Comparison of ENCODE assay signal across 10 cellular contexts in the genomic region with DNA sequence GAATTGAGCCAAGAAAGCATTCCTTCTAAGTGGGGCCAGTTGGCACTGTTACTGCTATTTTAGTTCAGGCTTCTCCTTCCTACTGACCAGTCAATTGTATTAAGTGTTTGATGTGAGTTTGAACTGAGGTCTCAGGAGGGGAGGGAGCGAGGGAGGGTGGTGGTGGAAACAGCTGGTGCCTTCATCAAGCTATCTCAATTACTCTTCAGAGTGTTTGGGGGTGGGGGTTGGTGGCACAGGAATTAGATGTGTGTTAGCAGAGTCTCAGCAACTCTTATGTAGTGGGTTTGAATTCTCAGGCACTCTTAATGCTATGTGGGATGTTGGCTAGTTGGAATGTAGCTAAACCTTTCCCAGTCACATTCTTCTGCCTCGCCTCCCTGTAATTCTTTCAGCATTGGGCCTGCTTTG. TPM values are rescaled to one million over a fixed set of nuclear protein-coding genes. Genes with fewer than 3 reads are reported as not detected.
DNase-seq lines count a peak whose midpoint lies in the region; ATAC-seq and TF ChIP-seq lines count a peak whose summit lies in the region.
"Had no signal": no experiment of that assay in that cellular context is flagged by ENCODE, and none has a peak within 500 bp of the region (broad histone marks: within the 10 kb centered on the region; RNA-seq: fewer than 3 reads in every experiment).

No MANE protein-coding gene starts in this region.

- intact Hi-C loops in IMR-90 (cut with micrococcal nuclease), result loop anchor here (2.0 kb wide), 1 partner anchor 13 kb away; no protein-coding TSS in a partner anchor
- intact Hi-C loops in right lobe of liver (cut with DNase I), result no loop called here

- in situ Hi-C loops in IMR-90 (cut with MboI; ENCODE audit: low sequenced_read_pairs), result no loop called here

- peaks cover 2 to 11% of the 10 kb centered on the region in 2 donors for H3K4me1 Mint-ChIP-seq in immature natural killer cell

- H3K9me3 Mint-ChIP-seq in immature natural killer cell, result no peaks in the 10 kb centered on the region

- TF ChIP-seq CTCF in IMR-90 (conservative IDR thresholded peaks at IDR 0.05; ENCODE audit: low read depth, low read length) (no peak), right lobe of liver (IDR thresholded peaks at IDR 0.05) (no peak)

- H3K4me3 Mint-ChIP-seq in immature natural killer cell, result no peak overlapping the region

- H3K4ac ChIP-seq in IMR-90 (ENCODE audit: low read depth, low read length), result peak overlapping the region; percentile 42

- POLR2A ChIA-PET in IMR-90 (lab: Charles Lee; ENCODE audit: unreplicated experiment), result interaction anchor here (0.6 kb wide), 1 partner anchor 14 kb away, joined by 3 read pairs; no protein-coding TSS in a partner anchor

- peak overlapping the region; percentile 32 for H2BK5ac ChIP-seq in IMR-90 (ENCODE audit: low read depth, low read length, poor library complexity, severe bottlenecking)

- H4K5ac ChIP-seq in IMR-90 (ENCODE audit: low read depth, low read length), result no peak overlapping the region

- CTCF ChIA-PET in IMR-90 (lab: Yijun Ruan, JAX), result interaction anchor here (0.5 kb wide), 1 partner anchor 748 kb away, joined by 3 read pairs; no protein-coding TSS in a partner anchor

- no peak for TF ChIP-seq POLR2A in IMR-90 (IDR thresholded peaks at IDR 0.05; ENCODE audit: low read depth, low read length)
- no peak for TF ChIP-seq POLR2A in right lobe of liver (IDR thresholded peaks at IDR 0.05)

- H2AK9ac ChIP-seq in IMR-90 (replicated peaks; ENCODE audit: low read depth, low read length, poor library complexity), result no peak overlapping the region

- no TSS peak for BruUV-seq in IMR-90 (replicated peaks; lab: Mats Ljungman, UMichigan)

- peak overlapping the region; percentile 36; the same call in 1 of the 2 replicates for H3K9ac ChIP-seq in IMR-90 (ENCODE audit: low read depth, low read length)

- peaks cover 0 to 4% (median 0%) of the 10 kb centered on the region in 3 donors for H3K36me3 Mint-ChIP-seq in immature natural killer cell

- no peak for TF ChIP-seq RAD21 in IMR-90 (IDR thresholded peaks at IDR 0.05; ENCODE audit: low read length)

- peaks cover 100% of the 10 kb centered on the region for H4K20me1 ChIP-seq in IMR-90 (ENCODE audit: insufficient read depth, low read length)

- dilution Hi-C loops in IMR-90 (cut with HindIII; ENCODE audit: low sequenced_read_pairs, unreplicated experiment), result no loop called here

- H4K91ac ChIP-seq in IMR-90 (ENCODE audit: insufficient read depth, low read depth, low read length), result no peak overlapping the region

- H3K36me3 ChIP-seq in IMR-90 (ENCODE audit: control insufficient read depth, insufficient read depth, low read length) (no peaks in the 10 kb centered on the region; the same call in none of the 2 replicates), right lobe of liver (peaks cover 0 to 2% (median 0%) of the 10 kb centered on the region in 4 donors)
- H3K36me3 ChIP-seq in effector memory CD4-positive, alpha-beta T cell (ENCODE audit: control insufficient read depth, insufficient read depth, low read length), result no peaks in the 10 kb centered on the region

- H3K79me1 ChIP-seq in IMR-90 (ENCODE audit: low read depth in 1 of 2, low read length in 2 of 2), result peaks cover 12 to 75% of the 10 kb centered on the region in 2 experiments; a peak in 3 of 4 replicates

- H3K27ac Mint-ChIP-seq in immature natural killer cell, result no peak overlapping the region

- H3K27ac ChIP-seq in IMR-90 (ENCODE audit: insufficient read depth, low read length), result peak overlapping the region; percentile 53; the same call in 1 of the 2 replicates
- H3K27ac ChIP-seq in caudate nucleus (ENCODE audit: low read depth, low read length), result peak overlapping the region; percentile 39
- peak overlapping the region in 2 of 3 donors; percentile 33 to 52 for H3K27ac ChIP-seq in right lobe of liver
- peak overlapping the region; percentile 22 for H3K27ac ChIP-seq in temporal lobe (ENCODE audit: low read depth, low read length)
- no peak overlapping the region for H3K27ac ChIP-seq in effector memory CD4-positive, alpha-beta T cell (ENCODE audit: insufficient read depth, low read length, poor library complexity, severe bottlenecking)

- 0 out of 2 replicates have a peak overlapping the region, but pooled peaks have one; percentile 8 for H2BK20ac ChIP-seq in IMR-90 (ENCODE audit: low read depth, low read length)

- WGBS in IMR-90 (ENCODE audit: extremely low coverage in 2 of 2, insufficient read length in 1 of 2), 2 experiments, result no CpG with 5 or more reads among the region's 2 CpGs
- WGBS in right lobe of liver (ENCODE audit: insufficient coverage, low coverage, low lambda C conversion rate, missing lambda C conversion rate), result no CpG with 5 or more reads among the region's 2 CpGs

- peaks cover 18% of the 10 kb centered on the region for H3K9me1 ChIP-seq in IMR-90 (ENCODE audit: insufficient read depth, low read length)

- H3K23ac ChIP-seq in IMR-90 (ENCODE audit: low read depth, low read length), result peak overlapping the region; percentile 55

- H3K9me3 ChIP-seq in IMR-90 (ENCODE audit: control insufficient read depth, insufficient read depth, low read length) (no peaks in the 10 kb centered on the region), right lobe of liver (no peaks in the 10 kb centered on the region)
- H3K9me3 ChIP-seq in effector memory CD4-positive, alpha-beta T cell (ENCODE audit: control insufficient read depth, low read length), result no peaks in the 10 kb centered on the region

- peak overlapping the region; percentile 21; the same call in 1 of the 2 replicates for H2AK5ac ChIP-seq in IMR-90 (ENCODE audit: low read depth, low read length)

- H4K8ac ChIP-seq in IMR-90 (ENCODE audit: low read depth in 2 of 2, low read length in 2 of 2), result no peak overlapping the region

- H3K27me3 ChIP-seq in IMR-90 (ENCODE audit: control insufficient read depth, insufficient read depth, low read length) (no peaks in the 10 kb centered on the region), right lobe of liver (no peaks in the 10 kb centered on the region)
- no peaks in the 10 kb centered on the region for H3K27me3 ChIP-seq in effector memory CD4-positive, alpha-beta T cell (replicated peaks; ENCODE audit: control insufficient read depth, insufficient read depth, low read length, poor library complexity, severe bottlenecking)

- peak overlapping the region; percentile 79 for H3K4me2 ChIP-seq in IMR-90 (ENCODE audit: low read depth, low read length)

- peak; percentile 63 for DNase-seq in IMR-90
- peak in 1 of 61 donors; percentile 7 for DNase-seq in caudate nucleus (lab: John Stamatoyannopoulos, UW)
- no peak for DNase-seq in right lobe of liver
- DNase-seq in globus pallidus (ENCODE audit: low spot score), result no peak
- no peak for DNase-seq in immature natural killer cell
- DNase-seq in effector memory CD4-positive, alpha-beta T cell, result no peak
- DNase-seq: activated naive CD4-positive, alpha-beta T cell treated with anti-CD3 and anti-CD28 coated beads, Interleukin-2, amount 50 U/mL, for 16 hours had no signal

- H2BK120ac ChIP-seq in IMR-90 (ENCODE audit: low read depth, low read length), result no peak overlapping the region

- no peak overlapping the region for H2BK15ac ChIP-seq in IMR-90 (ENCODE audit: low read depth, low read length)

- no peak overlapping the region for H3K56ac ChIP-seq in IMR-90 (ENCODE audit: extremely low read depth, insufficient read depth, low read length)

- H3K18ac ChIP-seq in IMR-90 (ENCODE audit: low read depth, low read length), result no peak overlapping the region

- H3K27me3 Mint-ChIP-seq in immature natural killer cell (ENCODE audit: low read depth in 3 of 3), result no peaks in the 10 kb centered on the region

- H3K4me1 ChIP-seq in IMR-90 (ENCODE audit: control insufficient read depth, insufficient read depth, low read length), result peaks cover 33% of the 10 kb centered on the region
- H3K4me1 ChIP-seq in right lobe of liver, result peaks cover 0 to 86% (median 48%) of the 10 kb centered on the region in 4 donors
- H3K4me1 ChIP-seq in effector memory CD4-positive, alpha-beta T cell (ENCODE audit: control insufficient read depth, insufficient read depth, low read length, poor library complexity, severe bottlenecking), result no peaks in the 10 kb centered on the region

- no peak overlapping the region for H2AFZ ChIP-seq in IMR-90 (replicated peaks; ENCODE audit: low read length, poor library complexity)

- H3K4me3 ChIP-seq in IMR-90 (ENCODE audit: insufficient read depth, low read depth, low read length), result no peak overlapping the region
- no peak overlapping the region for H3K4me3 ChIP-seq in right lobe of liver
- H3K4me3 ChIP-seq in effector memory CD4-positive, alpha-beta T cell (ENCODE audit: insufficient read depth, low read depth, low read length, poor library complexity, severe bottlenecking), result no peak overlapping the region

- peak overlapping the region; percentile 46; the same call in 1 of the 2 replicates for H3K14ac ChIP-seq in IMR-90 (replicated peaks; ENCODE audit: low read depth, low read length)

- peak; percentile 41 for ATAC-seq in IMR-90 (ENCODE audit: low read depth)
- no peak for ATAC-seq in right lobe of liver
- no peak for ATAC-seq in HG02588 (IDR thresholded peaks at IDR 0.05; ENCODE audit: unreplicated experiment)

RNA-seq across cellular contexts. Expression of gene CTNND1, which starts 14.5 kb away (rescaled TPM):
- total RNA-seq in IMR-90 (2012; rRNA removed), result 193 and 229 TPM in 2 replicates
- polyA plus RNA-seq in IMR-90 (2012; rRNA removed), result 80.5 and 88.5 TPM in 2 replicates
- polyA plus RNA-seq in IMR-90 (2012; cell fraction: cytosol; rRNA removed), result 42.5 and 47.0 TPM in 2 replicates
- polyA plus RNA-seq in IMR-90 (2012; cell fraction: nucleus; rRNA removed; ENCODE audit: low replicate concordance), result 75.5 and 127 TPM in 2 replicates
- 100 to 1,000 TPM in 3 of 6 experiments, 10 to 100 TPM in 3; 62.3 to 123 (median 97.8) TPM for total RNA-seq in right lobe of liver
- total RNA-seq in temporal lobe, result 134 TPM
- polyA plus RNA-seq in immature natural killer cell, result 1 to 10 TPM; 1.1 to 2.5 (median 1.9) TPM

RNA-seq across cellular contexts. Expression of gene BTBD18, which starts 24.5 kb away (rescaled TPM):
- total RNA-seq in IMR-90 (2012; rRNA removed), result not detected in 2 replicates
- not detected in 2 replicates for polyA plus RNA-seq in IMR-90 (2012; rRNA removed)
- polyA plus RNA-seq in IMR-90 (2012; cell fraction: cytosol; rRNA removed), result not detected in 2 replicates
- polyA plus RNA-seq in IMR-90 (2012; cell fraction: nucleus; rRNA removed; ENCODE audit: low replicate concordance), result not detected in 2 replicates
- total RNA-seq in right lobe of liver, result not detected
- total RNA-seq in temporal lobe, result not detected
- under 1 TPM; 0.12 to 0.86 (median 0.25) TPM for polyA plus RNA-seq in immature natural killer cell
- total RNA-seq: lung microvascular endothelial cell had no signal

RNA-seq across cellular contexts. Expression of gene SELENOH, which starts 34.8 kb away (rescaled TPM):
- total RNA-seq in IMR-90 (2012; rRNA removed), result 40.3 and 48.9 TPM in 2 replicates
- 107 and 137 TPM in 2 replicates for polyA plus RNA-seq in IMR-90 (2012; rRNA removed)
- 241 and 354 TPM in 2 replicates for polyA plus RNA-seq in IMR-90 (2012; cell fraction: cytosol; rRNA removed)
- polyA plus RNA-seq in IMR-90 (2012; cell fraction: nucleus; rRNA removed; ENCODE audit: low replicate concordance), result 109 and 132 TPM in 2 replicates
- total RNA-seq in right lobe of liver, result 100 to 1,000 TPM in 1 of 6 experiments, 10 to 100 TPM in 5; 57.1 to 110 (median 70.7) TPM
- 44.0 TPM for total RNA-seq in temporal lobe
- 100 to 1,000 TPM; 157 to 276 (median 190) TPM for polyA plus RNA-seq in immature natural killer cell
